In the genomic region with DNA sequence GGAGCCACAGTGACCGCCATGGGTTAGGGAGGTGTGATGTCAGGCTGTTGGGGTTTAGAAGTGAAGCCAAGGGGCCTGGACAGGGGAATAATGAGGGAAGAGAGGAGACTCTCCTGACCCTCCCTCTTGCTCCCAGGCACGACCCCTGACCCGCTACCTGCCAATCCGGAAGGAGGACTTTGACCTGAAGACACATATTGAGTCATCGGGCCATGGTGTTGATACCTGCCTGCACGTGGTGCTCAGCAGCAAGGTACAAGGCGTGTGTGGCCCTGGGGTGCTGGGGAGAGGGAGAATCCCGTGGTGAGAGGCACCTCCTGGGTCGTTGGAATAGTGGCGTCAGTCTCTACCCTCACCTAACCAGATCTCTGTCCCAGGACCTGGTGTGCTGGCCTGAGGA, we compare ENCODE assay signal across 1 cellular context.
TF ChIP-seq lines count a peak whose summit lies in the region.

No MANE protein-coding gene starts in this region.

TF ChIP-seq in HepG2, 621 proteins besides CTCF, POLR2A, EP300 and RAD21 (continued from another document):
- TF ChIP-seq, protein P1, sequence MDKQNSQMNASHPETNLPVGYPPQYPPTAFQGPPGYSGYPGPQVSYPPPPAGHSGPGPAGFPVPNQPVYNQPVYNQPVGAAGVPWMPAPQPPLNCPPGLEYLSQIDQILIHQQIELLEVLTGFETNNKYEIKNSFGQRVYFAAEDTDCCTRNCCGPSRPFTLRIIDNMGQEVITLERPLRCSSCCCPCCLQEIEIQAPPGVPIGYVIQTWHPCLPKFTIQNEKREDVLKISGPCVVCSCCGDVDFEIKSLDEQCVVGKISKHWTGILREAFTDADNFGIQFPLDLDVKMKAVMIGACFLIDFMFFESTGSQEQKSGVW (CRISPR knock-in tag; IDR thresholded peaks at IDR 0.05; ENCODE audit: borderline replicate concordance) = no peak
- no peak for TF ChIP-seq ZNF33A (CRISPR knock-in tag; IDR thresholded peaks at IDR 0.05; ENCODE audit: borderline replicate concordance)
- TF ChIP-seq NR2F1 (CRISPR knock-in tag; IDR thresholded peaks at IDR 0.05) = peak; percentile 73 to 78; a peak in 3 of 4 replicates
- TF ChIP-seq ZNF234 (CRISPR knock-in tag; conservative IDR thresholded peaks at IDR 0.05) = no peak
- TF ChIP-seq, protein P2, sequence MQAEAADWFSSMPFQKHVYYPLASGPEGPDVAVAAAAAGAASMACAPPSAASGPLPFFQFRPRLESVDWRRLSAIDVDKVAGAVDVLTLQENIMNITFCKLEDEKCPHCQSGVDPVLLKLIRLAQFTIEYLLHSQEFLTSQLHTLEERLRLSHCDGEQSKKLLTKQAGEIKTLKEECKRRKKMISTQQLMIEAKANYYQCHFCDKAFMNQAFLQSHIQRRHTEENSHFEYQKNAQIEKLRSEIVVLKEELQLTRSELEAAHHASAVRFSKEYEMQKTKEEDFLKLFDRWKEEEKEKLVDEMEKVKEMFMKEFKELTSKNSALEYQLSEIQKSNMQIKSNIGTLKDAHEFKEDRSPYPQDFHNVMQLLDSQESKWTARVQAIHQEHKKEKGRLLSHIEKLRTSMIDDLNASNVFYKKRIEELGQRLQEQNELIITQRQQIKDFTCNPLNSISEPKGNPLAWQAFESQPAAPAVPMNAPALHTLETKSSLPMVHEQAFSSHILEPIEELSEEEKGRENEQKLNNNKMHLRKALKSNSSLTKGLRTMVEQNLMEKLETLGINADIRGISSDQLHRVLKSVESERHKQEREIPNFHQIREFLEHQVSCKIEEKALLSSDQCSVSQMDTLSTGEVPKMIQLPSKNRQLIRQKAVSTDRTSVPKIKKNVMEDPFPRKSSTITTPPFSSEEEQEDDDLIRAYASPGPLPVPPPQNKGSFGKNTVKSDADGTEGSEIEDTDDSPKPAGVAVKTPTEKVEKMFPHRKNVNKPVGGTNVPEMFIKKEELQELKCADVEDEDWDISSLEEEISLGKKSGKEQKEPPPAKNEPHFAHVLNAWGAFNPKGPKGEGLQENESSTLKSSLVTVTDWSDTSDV (CRISPR knock-in tag; IDR thresholded peaks at IDR 0.05) = no peak
- TF ChIP-seq RXRA (CRISPR knock-in tag; IDR thresholded peaks at IDR 0.05) = peak; percentile 78
- TF ChIP-seq, protein P3, sequence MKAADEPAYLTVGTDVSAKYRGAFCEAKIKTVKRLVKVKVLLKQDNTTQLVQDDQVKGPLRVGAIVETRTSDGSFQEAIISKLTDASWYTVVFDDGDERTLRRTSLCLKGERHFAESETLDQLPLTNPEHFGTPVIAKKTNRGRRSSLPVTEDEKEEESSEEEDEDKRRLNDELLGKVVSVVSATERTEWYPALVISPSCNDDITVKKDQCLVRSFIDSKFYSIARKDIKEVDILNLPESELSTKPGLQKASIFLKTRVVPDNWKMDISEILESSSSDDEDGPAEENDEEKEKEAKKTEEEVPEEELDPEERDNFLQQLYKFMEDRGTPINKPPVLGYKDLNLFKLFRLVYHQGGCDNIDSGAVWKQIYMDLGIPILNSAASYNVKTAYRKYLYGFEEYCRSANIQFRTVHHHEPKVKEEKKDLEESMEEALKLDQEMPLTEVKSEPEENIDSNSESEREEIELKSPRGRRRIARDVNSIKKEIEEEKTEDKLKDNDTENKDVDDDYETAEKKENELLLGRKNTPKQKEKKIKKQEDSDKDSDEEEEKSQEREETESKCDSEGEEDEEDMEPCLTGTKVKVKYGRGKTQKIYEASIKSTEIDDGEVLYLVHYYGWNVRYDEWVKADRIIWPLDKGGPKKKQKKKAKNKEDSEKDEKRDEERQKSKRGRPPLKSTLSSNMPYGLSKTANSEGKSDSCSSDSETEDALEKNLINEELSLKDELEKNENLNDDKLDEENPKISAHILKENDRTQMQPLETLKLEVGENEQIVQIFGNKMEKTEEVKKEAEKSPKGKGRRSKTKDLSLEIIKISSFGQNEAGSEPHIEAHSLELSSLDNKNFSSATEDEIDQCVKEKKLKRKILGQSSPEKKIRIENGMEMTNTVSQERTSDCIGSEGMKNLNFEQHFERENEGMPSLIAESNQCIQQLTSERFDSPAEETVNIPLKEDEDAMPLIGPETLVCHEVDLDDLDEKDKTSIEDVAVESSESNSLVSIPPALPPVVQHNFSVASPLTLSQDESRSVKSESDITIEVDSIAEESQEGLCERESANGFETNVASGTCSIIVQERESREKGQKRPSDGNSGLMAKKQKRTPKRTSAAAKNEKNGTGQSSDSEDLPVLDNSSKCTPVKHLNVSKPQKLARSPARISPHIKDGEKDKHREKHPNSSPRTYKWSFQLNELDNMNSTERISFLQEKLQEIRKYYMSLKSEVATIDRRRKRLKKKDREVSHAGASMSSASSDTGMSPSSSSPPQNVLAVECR (CRISPR knock-in tag; IDR thresholded peaks at IDR 0.05; ENCODE audit: borderline replicate concordance) = no peak
- no peak for TF ChIP-seq ZBTB3 (CRISPR knock-in tag; IDR thresholded peaks at IDR 0.05; ENCODE audit: borderline replicate concordance, low read depth)
- TF ChIP-seq POGZ (CRISPR knock-in tag; IDR thresholded peaks at IDR 0.05) = peak; percentile 45
- TF ChIP-seq FOXA3 (CRISPR knock-in tag; IDR thresholded peaks at IDR 0.05) = 0 out of 2 replicates have a peak, but pooled peaks have one; percentile 32
- TF ChIP-seq ATF7-NPFF (CRISPR knock-in tag; IDR thresholded peaks at IDR 0.05; ENCODE audit: low read depth) = no peak
- TF ChIP-seq, protein P4, sequence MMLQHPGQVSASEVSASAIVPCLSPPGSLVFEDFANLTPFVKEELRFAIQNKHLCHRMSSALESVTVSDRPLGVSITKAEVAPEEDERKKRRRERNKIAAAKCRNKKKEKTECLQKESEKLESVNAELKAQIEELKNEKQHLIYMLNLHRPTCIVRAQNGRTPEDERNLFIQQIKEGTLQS (CRISPR knock-in tag; IDR thresholded peaks at IDR 0.05) = peak; percentile 58; the same call in 1 of the 2 replicates
- no peak for TF ChIP-seq FLYWCH1 (CRISPR knock-in tag; IDR thresholded peaks at IDR 0.05)
